In the genomic region with DNA sequence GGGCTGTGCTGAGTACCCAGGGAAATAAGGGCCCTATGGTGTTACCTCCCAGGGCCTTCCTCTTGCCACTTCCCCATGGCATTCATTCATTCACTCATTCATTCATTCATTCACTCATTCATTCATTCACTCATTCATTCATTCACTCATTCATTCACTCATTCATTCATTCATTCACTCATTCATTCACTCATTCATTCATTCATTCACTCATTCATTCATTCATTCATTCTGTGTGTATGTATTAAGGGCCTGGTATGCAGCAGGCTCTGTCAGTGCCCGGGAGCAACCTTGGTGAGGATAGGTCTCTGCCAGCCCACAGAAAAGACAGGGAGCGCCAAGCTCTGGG, we compare ENCODE assay signal across 1 cellular context. TPM values are rescaled to one million over a fixed set of nuclear protein-coding genes. Genes with fewer than 3 reads are reported as not detected.
"Had no signal": no experiment of that assay in that cellular context is flagged by ENCODE, and none has a peak within 500 bp of the region (broad histone marks: within the 10 kb centered on the region; RNA-seq: fewer than 3 reads in every experiment).

No MANE protein-coding gene starts in this region.

RNA-seq across cellular contexts. Expression of gene SARDH, which starts 3.9 kb away (rescaled TPM):
- total RNA-seq: foreskin keratinocyte had no signal
